Comparison of ENCODE assay signal across 13 cellular contexts in genomic region chr10:125102216-125102615, GRCh38. TPM values are rescaled to one million over a fixed set of nuclear protein-coding genes. Genes with fewer than 3 reads are reported as not detected.
DNase-seq lines count a peak whose midpoint lies in the region; FAIRE-seq and TF ChIP-seq lines count a peak whose summit lies in the region.
"Had no signal": no experiment of that assay in that cellular context is flagged by ENCODE, and none has a peak within 500 bp of the region (broad histone marks: within the 10 kb centered on the region; RNA-seq: fewer than 3 reads in every experiment).

No MANE protein-coding gene starts in this region.

- TF ChIP-seq CTCF in H1 (IDR thresholded peaks at IDR 0.05; ENCODE audit: control extremely low read depth in 1 of 3, insufficient read depth in 1 of 3, low read depth in 1 of 3, low read length in 3 of 3) = no peak
- no peak for TF ChIP-seq CTCF in osteocyte (IDR thresholded peaks at IDR 0.05)

- H3K79me1 ChIP-seq in H1 (ENCODE audit: low read depth, low read length) = peaks cover 33% of the 10 kb centered on the region

- H3K56ac ChIP-seq in H1 (replicated peaks; ENCODE audit: insufficient read length, low read depth, low read length) = no peak overlapping the region

- H3K27me3 ChIP-seq in GM23248 (replicated peaks; ENCODE audit: insufficient read depth) = no peaks in the 10 kb centered on the region
- H3K27me3 ChIP-seq in H1 (replicated peaks in 1 of 4; ENCODE audit: control insufficient read depth in 3 of 4, extremely low read depth in 1 of 4, insufficient read depth in 3 of 4, low read length in 3 of 4) = no peaks in the 10 kb centered on the region

- no peak overlapping the region for H4K91ac ChIP-seq in H1 (replicated peaks; ENCODE audit: insufficient read length, low read length)

- H3K27ac Mint-ChIP-seq in osteocyte (ENCODE audit: unreplicated experiment) = peak overlapping the region; percentile 24

- H3K9ac ChIP-seq in GM23248 = no peak overlapping the region; the same call in 1 of the 2 replicates
- no peak overlapping the region for H3K9ac ChIP-seq in H1 (replicated peaks in 1 of 4; ENCODE audit: extremely low read depth in 1 of 4, low read depth in 3 of 4, low read length in 3 of 4)

- in situ Hi-C loops in GM23248 (cut with MboI) = no loop called here

- H3K4me2 ChIP-seq in GM23248 (ENCODE audit: unreplicated experiment) = no peak overlapping the region
- H3K4me2 ChIP-seq in H1 (ENCODE audit: insufficient read depth in 1 of 2, low read depth in 2 of 2, low read length in 2 of 2) = peak overlapping the region in 1 of 2 experiments; percentile 2; a peak in 1 of 4 replicates

- no peak overlapping the region for H3K4me3 ChIP-seq in GM23248
- no peak overlapping the region for H3K4me3 ChIP-seq in H1 (ENCODE audit: extremely low read depth in 1 of 4, insufficient read depth in 2 of 4, low read depth in 3 of 4, low read length in 4 of 4)

- no peak overlapping the region for H3K18ac ChIP-seq in H1 (ENCODE audit: extremely low read depth, low read length)

- H2AFZ ChIP-seq in GM23248 (no peak overlapping the region), H1 (ENCODE audit: low read length) (no peak overlapping the region)

- H3K4me1 ChIP-seq in GM23248 (ENCODE audit: insufficient read depth) = 0 out of 2 replicates have a peak, but pooled peaks cover 6% of the 10 kb centered on the region
- H3K4me1 ChIP-seq in H1 (replicated peaks in 1 of 4; ENCODE audit: control insufficient read depth in 3 of 4, insufficient read depth in 4 of 4, low read length in 3 of 4) = peaks cover 21 to 53% (median 37%) of the 10 kb centered on the region in 4 experiments

- no peak overlapping the region for H2BK20ac ChIP-seq in H1 (ENCODE audit: low read length)

- H3K36me3 Mint-ChIP-seq in osteocyte (ENCODE audit: unreplicated experiment) = peaks cover 27% of the 10 kb centered on the region

- no peak for TF ChIP-seq POLR2A in H1 (IDR thresholded peaks at IDR 0.05; ENCODE audit: control extremely low read depth in 1 of 2, low read depth in 2 of 2, low read length in 2 of 2)

- H3K4me3 Mint-ChIP-seq in osteocyte (ENCODE audit: unreplicated experiment) = no peak overlapping the region

- no peak overlapping the region for H2BK120ac ChIP-seq in H1 (replicated peaks; ENCODE audit: low read depth, low read length)

- H3K4ac ChIP-seq in H1 (replicated peaks; ENCODE audit: insufficient read length, low read depth, low read length) = no peak overlapping the region

- no peaks in the 10 kb centered on the region for H3K9me3 Mint-ChIP-seq in osteocyte (ENCODE audit: unreplicated experiment)

- peak; percentile 41 for DNase-seq in GM23248
- peak; percentile 78 for DNase-seq in NOMO-1 treated with DMSO at 0.1 percent for 48 hours (lab: John Stamatoyannopoulos, UW; ENCODE audit: unreplicated experiment)
- no peak for DNase-seq in H1 (ENCODE audit: low read depth in 1 of 2, low spot score in 2 of 2)
- DNase-seq in osteocyte (ENCODE audit: extremely low spot score, unreplicated experiment) = no peak
- DNase-seq in COR-L47 (lab: John Stamatoyannopoulos, UW) = no peak
- no peak for DNase-seq in NCI-H82 (lab: John Stamatoyannopoulos, UW)
- no peak for DNase-seq in occipital lobe (lab: John Stamatoyannopoulos, UW)
- no peak for DNase-seq in NCI-H345 (lab: John Stamatoyannopoulos, UW)
- DNase-seq: amniotic stem cell; midbrain; MM.1S; SHP77; stimulated activated CD4-positive, alpha-beta T cell treated with anti-CD3 and anti-CD28 coated beads, Interleukin-1b, Interleukin-23, amount 100 ng/mL, for 48 hours had no signal

- no peaks in the 10 kb centered on the region for H3K9me2 ChIP-seq in GM23248 (ENCODE audit: insufficient read depth)

- no peak overlapping the region for H4K8ac ChIP-seq in H1 (ENCODE audit: extremely low read depth, insufficient read depth, low read length)

- FAIRE-seq in H1 (lab: Jason Lieb, UNC) = no peak

- H3K23ac ChIP-seq in H1 (ENCODE audit: insufficient read length) = no peak overlapping the region

- H4K5ac ChIP-seq in H1 (ENCODE audit: insufficient read length, low read depth, low read length) = no peak overlapping the region

- peaks cover 34% of the 10 kb centered on the region for H3K4me1 Mint-ChIP-seq in osteocyte (ENCODE audit: unreplicated experiment)

- no peaks in the 10 kb centered on the region for H3K9me3 ChIP-seq in GM23248 (ENCODE audit: low read depth)
- no peaks in the 10 kb centered on the region for H3K9me3 ChIP-seq in H1 (ENCODE audit: insufficient read depth in 2 of 2, low read depth in 1 of 2, low read length in 1 of 2)

- H2BK15ac ChIP-seq in H1 (ENCODE audit: low read length) = no peak overlapping the region

- H4K20me1 ChIP-seq in GM23248 (ENCODE audit: insufficient read depth) (peaks cover 8% of the 10 kb centered on the region; the same call in 1 of the 2 replicates), H1 (replicated peaks in 1 of 2; ENCODE audit: control insufficient read depth in 1 of 2, insufficient read depth in 2 of 2, low read length in 2 of 2) (peaks cover 76 to 86% of the 10 kb centered on the region in 2 experiments)

- no peaks in the 10 kb centered on the region for H3F3A ChIP-seq in GM23248 (ENCODE audit: insufficient read depth)

- no peak overlapping the region for H2AK5ac ChIP-seq in H1 (ENCODE audit: low read depth, low read length)

- POLR2A ChIA-PET in H1 (lab: Charles Lee; ENCODE audit: partially characterized antibody) = interaction anchor here (0.5 to 2.3 kb wide), 7 partner anchors 11 to 51 kb away, joined by 3 to 5 read pairs (median 4); no protein-coding TSS in a partner anchor

- TF ChIP-seq EP300 in H1 (IDR thresholded peaks at IDR 0.05; ENCODE audit: borderline replicate concordance in 1 of 2, low read depth in 2 of 2, low read length in 2 of 2) = no peak

- H3K27ac ChIP-seq in GM23248 (no peak overlapping the region), H1 (ENCODE audit: low read depth, low read length) (no peak overlapping the region)

- H3K36me3 ChIP-seq in GM23248 (ENCODE audit: low read depth) (no peaks in the 10 kb centered on the region; the same call in 1 of the 2 replicates), H1 (ENCODE audit: control insufficient read depth in 2 of 4, insufficient read depth in 4 of 4, low read length in 3 of 4) (peaks cover 3 to 45% (median 12%) of the 10 kb centered on the region in 4 experiments; a peak in 7 of 8 replicates)

- 77 to 78% methylated on average over 3 of the region's 3 CpGs for WGBS in GM23248 (ENCODE audit: low coverage in 1 of 2, low lambda C conversion rate in 2 of 2, missing lambda C conversion rate in 2 of 2), 2 experiments
- 71% methylated on average over 3 of the region's 3 CpGs; no CpG with 5 or more reads in 1 of the 2 experiments for WGBS in H1 (ENCODE audit: extremely low coverage in 1 of 2, insufficient coverage in 1 of 2, insufficient read length in 1 of 2, insufficient replicate concordance in 2 of 2, low coverage in 1 of 2, low lambda C conversion rate in 2 of 2, missing lambda C conversion rate in 1 of 2), 2 experiments

- H3K23me2 ChIP-seq in H1 (ENCODE audit: low read depth, low read length) = no peaks in the 10 kb centered on the region

- no peak overlapping the region for H3K14ac ChIP-seq in H1 (ENCODE audit: insufficient read length)

- peak overlapping the region; percentile 35 for H2BK5ac ChIP-seq in H1 (ENCODE audit: low read depth, low read length)

- H3K27me3 Mint-ChIP-seq in osteocyte (ENCODE audit: unreplicated experiment) = no peaks in the 10 kb centered on the region

- H3K79me2 ChIP-seq in GM23248 (ENCODE audit: insufficient read depth) (peaks cover 100% of the 10 kb centered on the region), H1 (ENCODE audit: control insufficient read depth in 1 of 2, insufficient read depth in 2 of 2, low read length in 2 of 2) (peaks cover 49 to 100% of the 10 kb centered on the region in 2 experiments)

- CTCF ChIA-PET in H1 (lab: Charles Lee; ENCODE audit: partially characterized antibody) = interaction anchor here (0.9 to 2.6 kb wide), 9 partner anchors 10 to 55 kb away, joined by 3 to 13 read pairs (median 6); no protein-coding TSS in a partner anchor

- H2BK12ac ChIP-seq in H1 (ENCODE audit: low read depth, low read length) = no peak overlapping the region

- no peak for TF ChIP-seq RAD21 in H1 (IDR thresholded peaks at IDR 0.05 in 1 of 2, conservative IDR thresholded peaks at IDR 0.05 in 1 of 2; ENCODE audit: low read depth in 2 of 2, low read length in 2 of 2)

TF ChIP-seq in H1, 55 proteins besides CTCF, POLR2A, EP300 and RAD21:
- TF ChIP-seq, protein P1, sequence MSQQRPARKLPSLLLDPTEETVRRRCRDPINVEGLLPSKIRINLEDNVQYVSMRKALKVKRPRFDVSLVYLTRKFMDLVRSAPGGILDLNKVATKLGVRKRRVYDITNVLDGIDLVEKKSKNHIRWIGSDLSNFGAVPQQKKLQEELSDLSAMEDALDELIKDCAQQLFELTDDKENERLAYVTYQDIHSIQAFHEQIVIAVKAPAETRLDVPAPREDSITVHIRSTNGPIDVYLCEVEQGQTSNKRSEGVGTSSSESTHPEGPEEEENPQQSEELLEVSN (IDR thresholded peaks at IDR 0.05) = no peak
- TF ChIP-seq SRF (IDR thresholded peaks at IDR 0.05; ENCODE audit: low read depth, low read length) (no peak), EZH2 (IDR thresholded peaks at IDR 0.05; ENCODE audit: low read depth, low read length, severe bottlenecking) (no peak), CEBPB (IDR thresholded peaks at IDR 0.05; ENCODE audit: low read depth, low read length) (peak; percentile 52; the same call in 1 of the 2 replicates)

RNA-seq across cellular contexts. Expression of gene CTBP2, which starts 58.1 kb away (rescaled TPM):
- total RNA-seq in GM23248 (2014; rRNA removed; shearing (Covaris generic)) = 59.3 and 65.5 TPM in 2 replicates
- polyA plus RNA-seq in GM23248 (2016; fragmentation: Nextera tagmentation; extraction: Ambion mirVana) (52.0 and 54.5 TPM in 2 replicates), H1 (2011; rRNA removed) (208 and 274 TPM in 2 replicates)
- 218 and 221 TPM in 2 replicates for total RNA-seq in H1 (2021; fragmentation: NEBNext Ultra II Directional; extraction: Animal tissue kit (Norgen Biotek cat#: 25700))
- polyA plus RNA-seq in H1 (2011; cell fraction: cytosol; rRNA removed) = 254 TPM
- 524 TPM for polyA plus RNA-seq in H1 (2011; cell fraction: nucleus; rRNA removed)
- polyA plus RNA-seq in H1 (2012, experiment 1 of 2) = 156 to 222 TPM (median 206 TPM) in 4 replicates
- polyA plus RNA-seq in H1 (2012, experiment 2 of 2) = 48.0 TPM
- polyA plus RNA-seq in H1 (2013, experiment 1 of 2) = 109 TPM
- polyA plus RNA-seq in H1 (2013, experiment 2 of 2) = 108 TPM
- polyA minus RNA-seq in H1 (2011; rRNA and poly(A)+ RNA removed) = 244 and 299 TPM in 2 replicates
- 209 TPM for polyA minus RNA-seq in H1 (2011; cell fraction: cytosol; rRNA and poly(A)+ RNA removed)
- polyA minus RNA-seq in H1 (2011; cell fraction: nucleus; rRNA and poly(A)+ RNA removed) = 223 TPM
- total RNA-seq in osteocyte (125 and 127 TPM in 2 replicates), occipital lobe (52.9 TPM)

Comparison
In these comparisons a context has a peak if more than half of its experiments do, and no peak if none do; other contexts are left out.
1. DNase-seq: peak in GM23248 (single experiment) and NOMO-1 treated with DMSO at 0.1 percent for 48 hours (single experiment); none in H1 (0 of 2), osteocyte (single experiment), COR-L47 (single experiment), NCI-H82 (single experiment), occipital lobe (single experiment) and NCI-H345 (single experiment).